1 cellular context compared by ENCODE assay signal in genomic region chr15:82958638-82959037, GRCh38.
A peak's percentile ranks its signal among the peaks of the same experiment; 100 is the strongest.
TF ChIP-seq lines count a peak whose summit lies in the region.

No MANE protein-coding gene starts in this region.

TF ChIP-seq in HepG2, 621 proteins besides CTCF, POLR2A, EP300 and RAD21:
- TF ChIP-seq SP140L (CRISPR knock-in tag; IDR thresholded peaks at IDR 0.05; ENCODE audit: borderline replicate concordance) (no peak), ZBTB49 (CRISPR knock-in tag; IDR thresholded peaks at IDR 0.05; ENCODE audit: borderline replicate concordance) (no peak), ZNF350 (CRISPR knock-in tag; IDR thresholded peaks at IDR 0.05; ENCODE audit: borderline replicate concordance, low read depth) (no peak), ZNF577 (CRISPR knock-in tag; IDR thresholded peaks at IDR 0.05; ENCODE audit: borderline replicate concordance, low read depth) (no peak), HNF4A (CRISPR knock-in tag; IDR thresholded peaks at IDR 0.05) (peak; percentile 41), ZNF703 (CRISPR knock-in tag; IDR thresholded peaks at IDR 0.05; ENCODE audit: borderline replicate concordance) (no peak), ZNF3 (CRISPR knock-in tag; IDR thresholded peaks at IDR 0.05) (peak; percentile 96)
